21 cellular contexts compared by ENCODE assay signal in the genomic region with DNA sequence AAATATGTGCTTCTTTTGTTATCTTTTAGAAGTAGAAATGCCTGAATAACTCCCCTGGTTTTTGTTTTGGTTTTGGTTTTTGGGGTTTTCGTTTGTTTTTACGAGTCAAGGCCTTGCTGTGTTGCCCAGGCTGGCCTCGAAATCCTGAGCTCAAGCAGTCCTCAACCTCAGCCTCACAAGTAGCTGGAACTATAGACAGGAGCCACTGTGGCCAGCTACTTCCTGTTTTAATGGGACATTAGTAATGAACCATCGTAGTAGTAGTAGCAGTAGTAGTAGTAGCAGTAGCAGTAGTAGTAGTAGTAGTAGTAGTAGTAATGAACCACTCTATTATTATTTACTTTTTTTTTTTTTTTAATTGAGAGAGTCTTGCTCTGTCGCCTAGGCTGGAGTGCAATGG.
A peak's percentile ranks its signal among the peaks of the same experiment; 100 is the strongest.
DNase-seq lines count a peak whose midpoint lies in the region; FAIRE-seq and TF ChIP-seq lines count a peak whose summit lies in the region.
"Had no signal": no experiment of that assay in that cellular context is flagged by ENCODE, and none has a peak within 500 bp of the region (broad histone marks: within the 10 kb centered on the region; RNA-seq: fewer than 3 reads in every experiment).

No MANE protein-coding gene starts in this region.

- peak; percentile 69 for FAIRE-seq in GM19239 (lab: Jason Lieb, UNC)

- peak overlapping the region in 4 of 7 donors; percentile 47 to 69 (median 62) for H3K27ac Mint-ChIP-seq in CD14-positive monocyte
- H3K27ac Mint-ChIP-seq in T-helper 2 cell treated with Interferon-gamma antibody and Interleukin-4, amounts not matched to agents 5 μg/mL and 100 μg/mL, for 36 hours = peak overlapping the region; percentile 79

- no peak overlapping the region for H3K27ac ChIP-seq in prostate gland
- H3K27ac ChIP-seq: right lobe of liver, SJSA1, tibial nerve had no signal

- peaks cover 0 to 3% (median 0%) of the 10 kb centered on the region in 7 donors for H3K9me3 Mint-ChIP-seq in CD14-positive monocyte
- no peaks in the 10 kb centered on the region for H3K9me3 Mint-ChIP-seq in T-helper 2 cell treated with Interferon-gamma antibody and Interleukin-4, amounts not matched to agents 5 μg/mL and 100 μg/mL, for 36 hours

- no peaks in the 10 kb centered on the region for H3K9me3 ChIP-seq in prostate gland
- H3K9me3 ChIP-seq: right lobe of liver, SJSA1, tibial nerve had no signal

- no peaks in the 10 kb centered on the region for H3K27me3 ChIP-seq in prostate gland (replicated peaks; ENCODE audit: insufficient read depth)
- H3K27me3 ChIP-seq: right lobe of liver, SJSA1, tibial nerve had no signal

- H3K27me3 Mint-ChIP-seq in CD14-positive monocyte (ENCODE audit: low read depth in 3 of 3) = no peaks in the 10 kb centered on the region
- H3K27me3 Mint-ChIP-seq in T-helper 2 cell treated with Interferon-gamma antibody and Interleukin-4, amounts not matched to agents 5 μg/mL and 100 μg/mL, for 36 hours (ENCODE audit: low read depth) = no peaks in the 10 kb centered on the region

- H3K4me1 Mint-ChIP-seq in CD14-positive monocyte = no peaks in the 10 kb centered on the region
- H3K4me1 Mint-ChIP-seq in T-helper 2 cell treated with Interferon-gamma antibody and Interleukin-4, amounts not matched to agents 5 μg/mL and 100 μg/mL, for 36 hours (ENCODE audit: low read depth) = peaks cover 5% of the 10 kb centered on the region

- TF ChIP-seq CTCF in CD14-positive monocyte (IDR thresholded peaks at IDR 0.05) (no peak), choroid plexus epithelial cell (conservative IDR thresholded peaks at IDR 0.05; ENCODE audit: low read depth, low read length) (no peak), prostate gland (IDR thresholded peaks at IDR 0.05) (no peak)

- H3K4me3 ChIP-seq in choroid plexus epithelial cell (ENCODE audit: low read depth, low read length) (no peak overlapping the region), prostate gland (no peak overlapping the region)
- H3K4me3 ChIP-seq: right lobe of liver, SJSA1, tibial nerve had no signal

- H3K36me3 ChIP-seq in prostate gland = peaks cover 4 to 5% of the 10 kb centered on the region in 2 donors

- no peak for TF ChIP-seq POLR2A in prostate gland (IDR thresholded peaks at IDR 0.05)

- H3K36me3 Mint-ChIP-seq in CD14-positive monocyte = peaks cover 59 to 76% of the 10 kb centered on the region in 2 donors
- peaks cover 40% of the 10 kb centered on the region for H3K36me3 Mint-ChIP-seq in T-helper 2 cell treated with Interferon-gamma antibody and Interleukin-4, amounts not matched to agents 5 μg/mL and 100 μg/mL, for 36 hours (ENCODE audit: low read depth)

- 78% methylated on average over 5 of the region's 5 CpGs for WGBS in prostate gland

- H3K4me3 Mint-ChIP-seq in CD14-positive monocyte = no peak overlapping the region
- H3K4me3 Mint-ChIP-seq in T-helper 2 cell treated with Interferon-gamma antibody and Interleukin-4, amounts not matched to agents 5 μg/mL and 100 μg/mL, for 36 hours = no peak overlapping the region

- H3K4me1 ChIP-seq in prostate gland (replicated peaks) = no peaks in the 10 kb centered on the region
- H3K4me1 ChIP-seq: right lobe of liver, SJSA1 had no signal

- no peak for DNase-seq in CD14-positive monocyte (ENCODE audit: low spot score)
- no peak for DNase-seq in GM19239 (ENCODE audit: insufficient read length, low spot score)
- no peak for DNase-seq in T-helper 2 cell treated with Interferon-gamma antibody and Interleukin-4, amounts not matched to agents 5 μg/mL and 100 μg/mL, for 36 hours (ENCODE audit: low spot score)
- peak; percentile 5 for DNase-seq in choroid plexus epithelial cell (ENCODE audit: low read depth)
- DNase-seq in NCI-H1417 (lab: John Stamatoyannopoulos, UW) = no peak
- no peak for DNase-seq in NCI-H748 (lab: John Stamatoyannopoulos, UW; ENCODE audit: unreplicated experiment)
- DNase-seq in C1 segment of cervical spinal cord (lab: John Stamatoyannopoulos, UW) = no peak
- no peak for DNase-seq in prostate gland (ENCODE audit: low spot score)
- DNase-seq: anterior cingulate cortex; cortex of kidney; DMS53; erythroblast; IMR-90; mammary epithelial cell; NCI-H1417 treated with DMSO at 0.1 percent for 48 hours; NCI-H226; right lobe of liver; stimulated activated CD4-positive, alpha-beta T cell treated with anti-CD3 and anti-CD28 coated beads, Interleukin-2, amount 100 ng/mL, for 48 hours; stimulated activated CD8-positive, alpha-beta memory T cell treated with anti-CD3 and anti-CD28 coated beads, Interleukin-4, amount 100 ng/mL, for 48 hours had no signal

- intact Hi-C loops in CD14-positive monocyte (cut with micrococcal nuclease) = no loop called here
- intact Hi-C loops in prostate gland (cut with DNase I) = no loop called here
